Comparison of ENCODE assay signal across 28 cellular contexts in genomic region chr2:216911886-216912285, GRCh38. TPM values are rescaled to one million over a fixed set of nuclear protein-coding genes. Genes with fewer than 3 reads are reported as not detected.
DNase-seq lines count a peak whose midpoint lies in the region; ATAC-seq and TF ChIP-seq lines count a peak whose summit lies in the region.
"Had no signal": no experiment of that assay in that cellular context is flagged by ENCODE, and none has a peak within 500 bp of the region (broad histone marks: within the 10 kb centered on the region; RNA-seq: fewer than 3 reads in every experiment).

No MANE protein-coding gene starts in this region.

- H3K9me3 ChIP-seq in sigmoid colon: no peaks in the 10 kb centered on the region
- H3K9me3 ChIP-seq: gastroesophageal sphincter, left ventricle myocardium inferior, upper lobe of right lung had no signal

- no peak for TF ChIP-seq POLR2A in sigmoid colon (IDR thresholded peaks at IDR 0.05)

- H3K27ac ChIP-seq in sigmoid colon: no peak overlapping the region
- H3K27ac ChIP-seq: 22Rv1, gastroesophageal sphincter, left ventricle myocardium inferior, upper lobe of right lung had no signal

- no peaks in the 10 kb centered on the region for H3K36me3 ChIP-seq in sigmoid colon
- H3K36me3 ChIP-seq: gastroesophageal sphincter, left ventricle myocardium inferior, upper lobe of right lung had no signal

- no peak for ATAC-seq in omental fat pad (ENCODE audit: low FRiP score)
- no peak for ATAC-seq in HG02885 (IDR thresholded peaks at IDR 0.05; ENCODE audit: poor library complexity, unreplicated experiment)
- ATAC-seq: gastroesophageal sphincter, upper lobe of right lung, WTC11 had no signal

- H3K4me1 ChIP-seq in sigmoid colon: peaks cover 0 to 5% (median 0%) of the 10 kb centered on the region in 4 donors
- H3K4me1 ChIP-seq: left ventricle myocardium inferior, upper lobe of right lung had no signal

- H3K4me3 ChIP-seq in sigmoid colon: no peak overlapping the region
- H3K4me3 ChIP-seq: gastroesophageal sphincter, left ventricle myocardium inferior, upper lobe of right lung had no signal

- DNase-seq in DMS 273 (lab: John Stamatoyannopoulos, UW; ENCODE audit: unreplicated experiment): peak; percentile 38
- no peak for DNase-seq in DMS 273 treated with DMSO at 0.1 percent for 48 hours (lab: John Stamatoyannopoulos, UW)
- DNase-seq in RPMI7951 (ENCODE audit: low read depth): peak; percentile 90
- DNase-seq in fibroblast of gingiva (ENCODE audit: low read depth): peak; percentile 62
- DNase-seq in stromal cell of bone marrow (ENCODE audit: low read depth): peak; percentile 31
- no peak for DNase-seq in omental fat pad (ENCODE audit: low spot score)
- DNase-seq in sigmoid colon: no peak
- DNase-seq: activated CD4-positive, alpha-beta memory T cell treated with anti-CD3 and anti-CD28 coated beads for 36 hours; activated naive CD4-positive, alpha-beta T cell; activated T-cell treated with anti-CD3 and anti-CD28 coated beads, Interleukin-2, amount 50 U/mL, for 1 hour; amygdala; left ventricle myocardium inferior; NCI-H1417; NCI-H2107; NCI-H526 treated with DMSO at 0.1 percent for 48 hours; SHP77 treated with DMSO at 0.1 percent for 48 hours; stimulated activated CD4-positive, alpha-beta T cell treated with anti-CD3 and anti-CD28 coated beads, Interleukin-4, amount 100 ng/mL, for 24 hours; upper lobe of right lung had no signal

- no peaks in the 10 kb centered on the region for H3K27me3 ChIP-seq in sigmoid colon
- H3K27me3 ChIP-seq: gastroesophageal sphincter, upper lobe of right lung had no signal

- TF ChIP-seq EP300 in sigmoid colon (IDR thresholded peaks at IDR 0.05): no peak

- no peak for TF ChIP-seq CTCF in omental fat pad (IDR thresholded peaks at IDR 0.05)
- TF ChIP-seq CTCF in sigmoid colon (IDR thresholded peaks at IDR 0.05): no peak

- intact Hi-C loops in sigmoid colon (cut with DNase I): no loop called here

RNA-seq across cellular contexts. Expression of gene TNP1, which starts 52.0 kb away (rescaled TPM):
- total RNA-seq in RPMI7951 (2014; rRNA removed; shearing (Covaris generic)): not detected in 2 replicates
- total RNA-seq in omental fat pad (not detected), sigmoid colon (not detected)
- not detected for polyA plus RNA-seq in sigmoid colon
- total RNA-seq: activated CD4-positive, alpha-beta memory T cell treated with anti-CD3 and anti-CD28 coated beads for 36 hours; gastroesophageal sphincter; HT-29; left ventricle myocardium inferior; mononuclear cell; neural crest cell; OCI-LY7; T-helper 1 cell treated with Interleukin-12 subunit alpha and Interleukin-12 subunit beta and Interleukin-4 antibody, amounts not matched to agents 30 ng/mL and 1 ng/mL, for 36 hours; upper lobe of right lung; WTC11 had no signal
- polyA plus RNA-seq: CD14-positive monocyte had no signal

Comparison
In these comparisons a context has a peak if more than half of its experiments do, and no peak if none do; other contexts are left out.
1. DNase-seq: peak in DMS 273 (single experiment), RPMI7951 (single experiment), fibroblast of gingiva (single experiment) and stromal cell of bone marrow (single experiment); none in DMS 273 treated with DMSO at 0.1 percent for 48 hours (single experiment), omental fat pad (single experiment) and sigmoid colon (single experiment).